Comparison of ENCODE assay signal across 17 cellular contexts in the genomic region with DNA sequence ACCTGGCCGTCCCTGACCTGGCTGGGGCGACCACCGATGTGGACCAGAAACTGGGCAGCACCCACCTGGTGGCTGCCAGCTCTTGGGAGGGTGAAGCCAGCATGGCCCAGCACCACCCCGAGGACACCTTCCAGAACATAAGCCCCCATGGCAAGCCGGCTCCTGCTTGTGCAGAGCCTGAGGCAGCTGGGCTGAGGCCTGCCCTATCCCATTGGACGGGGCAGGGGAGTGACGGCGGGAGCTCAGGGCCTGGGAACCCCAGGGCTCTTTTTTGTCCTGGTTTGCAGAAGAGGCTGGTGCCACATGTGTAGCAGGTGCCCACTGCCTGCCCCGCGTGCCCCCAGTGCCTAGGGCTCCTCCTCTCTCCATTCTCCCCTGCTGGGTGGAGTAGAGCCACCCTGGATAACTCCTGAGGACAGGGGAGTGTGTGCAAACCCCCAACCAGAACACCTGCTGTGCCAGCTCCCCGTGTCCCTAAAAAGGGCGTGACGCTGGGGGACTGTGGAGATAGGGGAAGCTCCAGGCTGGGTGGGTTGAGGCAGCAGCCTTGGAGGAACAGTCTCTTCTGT. TPM values are rescaled to one million over a fixed set of nuclear protein-coding genes. Genes with fewer than 3 reads are reported as not detected.
DNase-seq lines count a peak whose midpoint lies in the region; ATAC-seq and TF ChIP-seq lines count a peak whose summit lies in the region.
"Had no signal": no experiment of that assay in that cellular context is flagged by ENCODE, and none has a peak within 500 bp of the region (broad histone marks: within the 10 kb centered on the region; RNA-seq: fewer than 3 reads in every experiment).

No MANE protein-coding gene starts in this region.

- no peak for TF ChIP-seq CTCF in thoracic aorta (IDR thresholded peaks at IDR 0.05)

- H3K4me1 ChIP-seq in NT2/D1 (ENCODE audit: insufficient read depth, insufficient read length) (peaks cover 52% of the 10 kb centered on the region), mucosa of stomach (ENCODE audit: control insufficient read depth, insufficient read depth, low read length) (peaks cover 38% of the 10 kb centered on the region), thoracic aorta (ENCODE audit: control insufficient read depth in 1 of 2, low read depth in 2 of 2) (peaks cover 18 to 47% of the 10 kb centered on the region in 2 donors)

- H3K9ac ChIP-seq in NT2/D1 (ENCODE audit: insufficient read length, low read depth): peak overlapping the region; percentile 50
- peak overlapping the region; percentile 53 for H3K9ac ChIP-seq in mucosa of stomach (ENCODE audit: low read length)

- DNase-seq in NT2/D1 (ENCODE audit: low read depth, low spot score): no peak
- no peak for DNase-seq in epithelial cell of prostate (ENCODE audit: low read depth, low spot score)
- no peak for DNase-seq in thoracic aorta (ENCODE audit: low spot score)
- no peak for DNase-seq in activated CD8-positive, alpha-beta memory T cell treated with anti-CD3 and anti-CD28 coated beads, Interleukin-2, amount 50 U/mL, for 4 hours
- no peak for DNase-seq in kidney tubule cell (ENCODE audit: low spot score)
- DNase-seq in RKO (ENCODE audit: low spot score): no peak
- DNase-seq: activated CD4-positive, alpha-beta T cell treated with anti-CD3 and anti-CD28 coated beads, Interleukin-2, amount 50 U/mL, for 1 hour; effector memory CD8-positive, alpha-beta T cell; KG1; T-helper 2 cell had no signal

- H3K4me3 ChIP-seq in NT2/D1 (ENCODE audit: insufficient read length, low read depth): no peak overlapping the region
- no peak overlapping the region for H3K4me3 ChIP-seq in mucosa of stomach (ENCODE audit: low read length)
- H3K4me3 ChIP-seq in thoracic aorta: peak overlapping the region; percentile 68

- H3K27ac ChIP-seq in epithelial cell of prostate (peak overlapping the region; percentile 70), thoracic aorta (peak overlapping the region; percentile 75 to 100)

- H3K36me3 ChIP-seq in NT2/D1 (ENCODE audit: insufficient read depth, insufficient read length, low read length) (peaks cover 77% of the 10 kb centered on the region), mucosa of stomach (ENCODE audit: control insufficient read depth, insufficient read depth, low read length) (peaks cover 3% of the 10 kb centered on the region), thoracic aorta (peaks cover 29% of the 10 kb centered on the region)
- H3K36me3 ChIP-seq: BE2C had no signal

- H3K9me3 ChIP-seq in NT2/D1 (ENCODE audit: insufficient read depth, low read length): no peaks in the 10 kb centered on the region
- H3K9me3 ChIP-seq in mucosa of stomach (ENCODE audit: control insufficient read depth, low read length): no peaks in the 10 kb centered on the region
- no peaks in the 10 kb centered on the region for H3K9me3 ChIP-seq in thoracic aorta
- H3K9me3 ChIP-seq: BE2C had no signal

- H3K27me3 ChIP-seq in NT2/D1 (ENCODE audit: insufficient read depth, insufficient read length) (peaks cover 3% of the 10 kb centered on the region), mucosa of stomach (ENCODE audit: control insufficient read depth, insufficient read depth, low read length) (no peaks in the 10 kb centered on the region), thoracic aorta (replicated peaks; ENCODE audit: insufficient read depth) (no peaks in the 10 kb centered on the region)
- H3K27me3 ChIP-seq: BE2C had no signal

- ATAC-seq in thoracic aorta (ENCODE audit: insufficient number of reproducible peaks, low FRiP score, low read depth): no peak
- ATAC-seq in HG02973 (IDR thresholded peaks at IDR 0.05; ENCODE audit: unreplicated experiment): no peak
- ATAC-seq: activated T-helper 17 cell treated with anti-CD3 and anti-CD28 coated beads, Interleukin-2, amount 50 U/mL, for 72 hours had no signal

RNA-seq across cellular contexts. Expression of a gene that starts 12.0 kb away (rescaled TPM):
- 1 to 10 TPM; 3.7 to 7.6 TPM for total RNA-seq in thoracic aorta

RNA-seq across cellular contexts. Expression of a gene that starts 25.0 kb away (rescaled TPM):
- total RNA-seq in thoracic aorta: not detected
- total RNA-seq: activated T-helper 17 cell treated with anti-CD3 and anti-CD28 coated beads, Interleukin-2, amount 50 U/mL, for 72 hours; glomerular endothelial cell; kidney epithelial cell; neural crest cell had no signal

RNA-seq across cellular contexts. Expression of a gene that starts 38.0 kb away (rescaled TPM):
- not detected for total RNA-seq in thoracic aorta
- total RNA-seq: activated T-helper 17 cell treated with anti-CD3 and anti-CD28 coated beads, Interleukin-2, amount 50 U/mL, for 72 hours; glomerular endothelial cell; kidney epithelial cell; neural crest cell had no signal

RNA-seq across cellular contexts. Expression of a gene that starts 48.2 kb away (rescaled TPM):
- total RNA-seq in thoracic aorta: not detected
- total RNA-seq: activated T-helper 17 cell treated with anti-CD3 and anti-CD28 coated beads, Interleukin-2, amount 50 U/mL, for 72 hours; glomerular endothelial cell; kidney epithelial cell; neural crest cell had no signal
